In the genomic region with DNA sequence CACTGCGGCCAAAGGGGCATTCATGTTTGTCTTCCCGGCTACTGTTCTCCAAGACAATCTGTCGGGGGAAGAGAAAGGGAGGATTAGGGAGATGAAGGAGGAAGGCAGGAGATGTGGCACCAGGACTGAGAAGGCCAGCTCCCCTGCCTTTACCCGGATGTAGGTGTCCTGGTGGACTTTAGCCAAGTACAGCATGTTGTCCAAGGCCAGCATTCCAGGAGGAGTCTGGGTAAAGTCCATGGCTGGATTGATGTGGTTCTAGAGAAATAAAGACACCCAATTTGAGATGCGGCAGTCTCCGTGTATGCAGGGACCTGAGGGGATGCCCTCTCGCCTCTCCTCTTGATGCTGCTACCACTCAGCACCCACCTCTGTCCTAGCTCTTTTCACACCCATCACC, we compare ENCODE assay signal across 1 cellular context.
TF ChIP-seq lines count a peak whose summit lies in the region.

No MANE protein-coding gene starts in this region.

TF ChIP-seq in HepG2, 621 proteins besides CTCF, POLR2A, EP300 and RAD21:
- TF ChIP-seq TEAD3 (CRISPR knock-in tag; optimal IDR thresholded peaks at IDR 0.05; ENCODE audit: borderline replicate concordance) (peak; percentile 39), HNF4G (IDR thresholded peaks at IDR 0.05; ENCODE audit: borderline replicate concordance, low read depth, low read length) (0 out of 2 replicates have a peak, but pooled peaks have one; percentile 19), HNF4G (CRISPR knock-in tag; IDR thresholded peaks at IDR 0.05; ENCODE audit: borderline replicate concordance, low read depth) (no peak), ZZZ3 (CRISPR knock-in tag; IDR thresholded peaks at IDR 0.05; ENCODE audit: borderline replicate concordance) (no peak), HNF4A (CRISPR knock-in tag; IDR thresholded peaks at IDR 0.05) (peak; percentile 64), ZNF75D (CRISPR knock-in tag; IDR thresholded peaks at IDR 0.05; ENCODE audit: borderline replicate concordance) (no peak), ZNF720 (CRISPR knock-in tag; IDR thresholded peaks at IDR 0.05) (no peak), PAX8 (CRISPR knock-in tag; IDR thresholded peaks at IDR 0.05; ENCODE audit: borderline replicate concordance) (no peak)
- TF ChIP-seq, protein P1, sequence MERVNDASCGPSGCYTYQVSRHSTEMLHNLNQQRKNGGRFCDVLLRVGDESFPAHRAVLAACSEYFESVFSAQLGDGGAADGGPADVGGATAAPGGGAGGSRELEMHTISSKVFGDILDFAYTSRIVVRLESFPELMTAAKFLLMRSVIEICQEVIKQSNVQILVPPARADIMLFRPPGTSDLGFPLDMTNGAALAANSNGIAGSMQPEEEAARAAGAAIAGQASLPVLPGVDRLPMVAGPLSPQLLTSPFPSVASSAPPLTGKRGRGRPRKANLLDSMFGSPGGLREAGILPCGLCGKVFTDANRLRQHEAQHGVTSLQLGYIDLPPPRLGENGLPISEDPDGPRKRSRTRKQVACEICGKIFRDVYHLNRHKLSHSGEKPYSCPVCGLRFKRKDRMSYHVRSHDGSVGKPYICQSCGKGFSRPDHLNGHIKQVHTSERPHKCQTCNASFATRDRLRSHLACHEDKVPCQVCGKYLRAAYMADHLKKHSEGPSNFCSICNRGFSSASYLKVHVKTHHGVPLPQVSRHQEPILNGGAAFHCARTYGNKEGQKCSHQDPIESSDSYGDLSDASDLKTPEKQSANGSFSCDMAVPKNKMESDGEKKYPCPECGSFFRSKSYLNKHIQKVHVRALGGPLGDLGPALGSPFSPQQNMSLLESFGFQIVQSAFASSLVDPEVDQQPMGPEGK (CRISPR knock-in tag; IDR thresholded peaks at IDR 0.05): no peak
- TF ChIP-seq, protein P2, sequence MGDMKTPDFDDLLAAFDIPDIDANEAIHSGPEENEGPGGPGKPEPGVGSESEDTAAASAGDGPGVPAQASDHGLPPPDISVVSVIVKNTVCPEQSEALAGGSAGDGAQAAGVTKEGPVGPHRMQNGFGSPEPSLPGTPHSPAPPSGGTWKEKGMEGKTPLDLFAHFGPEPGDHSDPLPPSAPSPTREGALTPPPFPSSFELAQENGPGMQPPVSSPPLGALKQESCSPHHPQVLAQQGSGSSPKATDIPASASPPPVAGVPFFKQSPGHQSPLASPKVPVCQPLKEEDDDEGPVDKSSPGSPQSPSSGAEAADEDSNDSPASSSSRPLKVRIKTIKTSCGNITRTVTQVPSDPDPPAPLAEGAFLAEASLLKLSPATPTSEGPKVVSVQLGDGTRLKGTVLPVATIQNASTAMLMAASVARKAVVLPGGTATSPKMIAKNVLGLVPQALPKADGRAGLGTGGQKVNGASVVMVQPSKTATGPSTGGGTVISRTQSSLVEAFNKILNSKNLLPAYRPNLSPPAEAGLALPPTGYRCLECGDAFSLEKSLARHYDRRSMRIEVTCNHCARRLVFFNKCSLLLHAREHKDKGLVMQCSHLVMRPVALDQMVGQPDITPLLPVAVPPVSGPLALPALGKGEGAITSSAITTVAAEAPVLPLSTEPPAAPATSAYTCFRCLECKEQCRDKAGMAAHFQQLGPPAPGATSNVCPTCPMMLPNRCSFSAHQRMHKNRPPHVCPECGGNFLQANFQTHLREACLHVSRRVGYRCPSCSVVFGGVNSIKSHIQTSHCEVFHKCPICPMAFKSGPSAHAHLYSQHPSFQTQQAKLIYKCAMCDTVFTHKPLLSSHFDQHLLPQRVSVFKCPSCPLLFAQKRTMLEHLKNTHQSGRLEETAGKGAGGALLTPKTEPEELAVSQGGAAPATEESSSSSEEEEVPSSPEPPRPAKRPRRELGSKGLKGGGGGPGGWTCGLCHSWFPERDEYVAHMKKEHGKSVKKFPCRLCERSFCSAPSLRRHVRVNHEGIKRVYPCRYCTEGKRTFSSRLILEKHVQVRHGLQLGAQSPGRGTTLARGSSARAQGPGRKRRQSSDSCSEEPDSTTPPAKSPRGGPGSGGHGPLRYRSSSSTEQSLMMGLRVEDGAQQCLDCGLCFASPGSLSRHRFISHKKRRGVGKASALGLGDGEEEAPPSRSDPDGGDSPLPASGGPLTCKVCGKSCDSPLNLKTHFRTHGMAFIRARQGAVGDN (CRISPR knock-in tag; IDR thresholded peaks at IDR 0.05): 0 out of 2 replicates have a peak, but pooled peaks have one; percentile 24
